In the genomic region with DNA sequence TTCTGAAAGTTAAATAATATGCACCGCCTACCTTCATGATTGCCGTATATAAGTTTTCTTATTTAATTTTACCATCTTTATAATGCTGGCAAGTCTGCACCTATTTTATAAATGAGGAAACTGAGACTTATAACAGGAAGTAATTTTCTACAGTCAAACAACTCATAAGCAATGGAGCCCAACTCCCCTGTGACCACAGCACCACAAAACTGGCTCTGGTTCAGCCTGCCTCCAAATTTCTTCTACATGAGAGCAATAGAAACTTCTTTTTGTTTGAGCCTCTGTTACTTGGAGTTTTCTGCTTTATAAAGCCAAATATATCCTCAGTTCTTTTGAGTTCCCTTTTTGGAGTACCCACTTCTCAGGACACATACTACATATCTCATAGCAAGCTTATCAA, we compare ENCODE assay signal across 27 cellular contexts.
"Had no signal": no experiment of that assay in that cellular context is flagged by ENCODE, and none has a peak within 500 bp of the region (broad histone marks: within the 10 kb centered on the region; RNA-seq: fewer than 3 reads in every experiment).

No MANE protein-coding gene starts in this region.

- H3K27me3 Mint-ChIP-seq: activated CD4-positive, alpha-beta memory T cell treated with anti-CD3 and anti-CD28 coated beads, Interleukin-2, amount 10 ng/mL, durations not matched to agents 7 days and 5 days; activated CD4-positive, alpha-beta T cell treated with anti-CD3 and anti-CD28 coated beads for 36 hours; activated naive CD4-positive, alpha-beta T cell treated with anti-CD3 and anti-CD28 coated beads, Interleukin-2, amount 10 ng/mL, durations not matched to agents 7 days and 5 days; activated naive CD8-positive, alpha-beta T cell treated with anti-CD3 and anti-CD28 coated beads for 36 hours; brain; central memory CD8-positive, alpha-beta T cell had no signal

- H3K4me1 ChIP-seq: adrenal gland had no signal

- H3K27ac Mint-ChIP-seq: activated CD4-positive, alpha-beta memory T cell treated with anti-CD3 and anti-CD28 coated beads, Interleukin-2, amount 10 ng/mL, durations not matched to agents 7 days and 5 days; activated CD4-positive, alpha-beta T cell treated with anti-CD3 and anti-CD28 coated beads for 36 hours; activated naive CD4-positive, alpha-beta T cell treated with anti-CD3 and anti-CD28 coated beads, Interleukin-2, amount 10 ng/mL, durations not matched to agents 7 days and 5 days; activated naive CD8-positive, alpha-beta T cell treated with anti-CD3 and anti-CD28 coated beads for 36 hours; activated T-cell treated with anti-CD3 and anti-CD28 coated beads, Interleukin-2, amount 50 U/mL, for 72 hours; activated T-helper 2 cell treated with anti-CD3 and anti-CD28 coated beads, Interferon-gamma antibody, Interleukin-2, Interleukin-4, amounts not matched to agents 10 μg/mL and 5 μg/mL and 100 μg/mL, durations not matched to agents 14 hours and 24 hours and 36 hours; brain had no signal

- H3K36me3 ChIP-seq: adrenal gland, MG63, WERI-Rb-1 had no signal

- H3K4me1 Mint-ChIP-seq: activated CD4-positive, alpha-beta memory T cell treated with anti-CD3 and anti-CD28 coated beads, Interleukin-2, amount 10 ng/mL, durations not matched to agents 7 days and 5 days; activated CD4-positive, alpha-beta T cell treated with anti-CD3 and anti-CD28 coated beads for 36 hours; activated naive CD4-positive, alpha-beta T cell treated with anti-CD3 and anti-CD28 coated beads, Interleukin-2, amount 10 ng/mL, durations not matched to agents 7 days and 5 days; activated naive CD8-positive, alpha-beta T cell treated with anti-CD3 and anti-CD28 coated beads for 36 hours; brain; central memory CD8-positive, alpha-beta T cell had no signal

- ATAC-seq: activated CD4-positive, alpha-beta T cell treated with anti-CD3 and anti-CD28 coated beads for 36 hours; activated T-cell treated with anti-CD3 and anti-CD28 coated beads, Interleukin-2, amount 50 U/mL, for 72 hours; Panc1; Right ventricle myocardium inferior had no signal

- H3K9me3 Mint-ChIP-seq: activated CD4-positive, alpha-beta memory T cell treated with anti-CD3 and anti-CD28 coated beads, Interleukin-2, amount 10 ng/mL, durations not matched to agents 7 days and 5 days; activated T-helper 2 cell treated with anti-CD3 and anti-CD28 coated beads, Interferon-gamma antibody, Interleukin-2, Interleukin-4, amounts not matched to agents 10 μg/mL and 5 μg/mL and 100 μg/mL, durations not matched to agents 14 hours and 24 hours and 36 hours; central memory CD8-positive, alpha-beta T cell had no signal

- H3K4me3 ChIP-seq: adrenal gland, MG63, SK-N-MC had no signal

- H3K27ac ChIP-seq: adrenal gland, KMS-11, SK-N-MC, WERI-Rb-1 had no signal

- H3K27me3 ChIP-seq: adrenal gland, MG63 had no signal

- H3K36me3 Mint-ChIP-seq: activated naive CD4-positive, alpha-beta T cell treated with anti-CD3 and anti-CD28 coated beads, Interleukin-2, amount 10 ng/mL, durations not matched to agents 7 days and 5 days; activated naive CD8-positive, alpha-beta T cell treated with anti-CD3 and anti-CD28 coated beads for 36 hours; brain had no signal

- H3K4me2 ChIP-seq: KMS-11 had no signal

- DNase-seq: activated CD4-positive, alpha-beta memory T cell treated with anti-CD3 and anti-CD28 coated beads, Interleukin-2, amount 10 ng/mL, durations not matched to agents 7 days and 5 days; activated CD4-positive, alpha-beta T cell treated with anti-CD3 and anti-CD28 coated beads for 36 hours; activated CD4-positive, alpha-beta T cell treated with anti-CD3 and anti-CD28 coated beads, Interleukin-2, amount 50 U/mL, for 1 hour; activated CD8-positive, alpha-beta memory T cell treated with anti-CD3 and anti-CD28 coated beads, Interleukin-2, amount 50 U/mL, for 4 hours; activated gamma-delta T cell treated with Interleukin-2 at 50 U/mL for 16 hours; activated naive CD4-positive, alpha-beta T cell treated with anti-CD3 and anti-CD28 coated beads, Interleukin-2, amount 10 ng/mL, durations not matched to agents 7 days and 5 days; activated naive CD8-positive, alpha-beta T cell treated with anti-CD3 and anti-CD28 coated beads for 36 hours; activated T-cell treated with anti-CD3 and anti-CD28 coated beads, Interleukin-2, amount 50 U/mL, for 72 hours; adrenal gland; anterior cingulate cortex; MG63; NCI-H1105 treated with DMSO at 0.1 percent for 48 hours; NCI-H1436 treated with DMSO at 0.1 percent for 48 hours; NCI-H187; NCI-H2081; NCI-H446; NCI-H524; RPMI8226; T-helper 1 cell; WERI-Rb-1 had no signal

- H3K4me3 Mint-ChIP-seq: activated CD4-positive, alpha-beta memory T cell treated with anti-CD3 and anti-CD28 coated beads, Interleukin-2, amount 10 ng/mL, durations not matched to agents 7 days and 5 days; activated CD4-positive, alpha-beta T cell treated with anti-CD3 and anti-CD28 coated beads for 36 hours; activated naive CD4-positive, alpha-beta T cell treated with anti-CD3 and anti-CD28 coated beads, Interleukin-2, amount 10 ng/mL, durations not matched to agents 7 days and 5 days; activated naive CD8-positive, alpha-beta T cell treated with anti-CD3 and anti-CD28 coated beads for 36 hours; activated T-cell treated with anti-CD3 and anti-CD28 coated beads, Interleukin-2, amount 50 U/mL, for 72 hours; brain; central memory CD8-positive, alpha-beta T cell had no signal

- H3K9me3 ChIP-seq: adrenal gland, MG63 had no signal
